In genomic region chr5:143119881-143120341, GRCh38 we compare ENCODE assay signal across 19 cellular contexts.
DNase-seq lines count a peak whose midpoint lies in the region; ATAC-seq and FAIRE-seq lines count a peak whose summit lies in the region.
"Had no signal": no experiment of that assay in that cellular context is flagged by ENCODE, and none has a peak within 500 bp of the region (broad histone marks: within the 10 kb centered on the region; RNA-seq: fewer than 3 reads in every experiment).

No MANE protein-coding gene starts in this region.

- peak overlapping the region; percentile 84 for H3K27ac Mint-ChIP-seq in stimulated activated naive CD8-positive, alpha-beta T cell treated with anti-CD3 and anti-CD28 coated beads, Interleukin-15, Interleukin-2, amounts not matched to agents 100 ng/mL and 50 ng/mL, for 24 hours
- no peak overlapping the region for H3K27ac Mint-ChIP-seq in CD4-positive, alpha-beta memory T cell
- H3K27ac Mint-ChIP-seq: activated CD8-positive, alpha-beta memory T cell treated with anti-CD3 and anti-CD28 coated beads, Interleukin-2, amount 10 ng/mL, durations not matched to agents 7 days and 5 days; neural progenitor cell had no signal

- H3K27ac ChIP-seq in SK-N-MC: peak overlapping the region; percentile 45; the same call in 1 of the 2 replicates
- no peak overlapping the region for H3K27ac ChIP-seq in CD4-positive, alpha-beta memory T cell (ENCODE audit: low read depth, low read length)
- H3K27ac ChIP-seq: breast epithelium, neural progenitor cell, PC-9, transverse colon had no signal

- no peak for ATAC-seq in stimulated activated naive CD8-positive, alpha-beta T cell treated with anti-CD3 and anti-CD28 coated beads, Interleukin-15, Interleukin-2, amounts not matched to agents 100 U/mL and 50 U/mL, for 24 hours
- ATAC-seq in HG03354 (IDR thresholded peaks at IDR 0.05; ENCODE audit: poor library complexity, severe bottlenecking, unreplicated experiment): peak; percentile 37
- no peak for ATAC-seq in HG03039 (IDR thresholded peaks at IDR 0.05; ENCODE audit: unreplicated experiment)
- ATAC-seq: A549; activated CD8-positive, alpha-beta memory T cell treated with anti-CD3 and anti-CD28 coated beads, Interleukin-2, amount 10 ng/mL, durations not matched to agents 7 days and 5 days; esophagus mucosa had no signal

- CTCF ChIA-PET in CD4-positive, alpha-beta memory T cell (lab: Charles Lee; ENCODE audit: partially characterized antibody): no interaction called here

- intact Hi-C loops in CD4-positive, alpha-beta memory T cell (cut with micrococcal nuclease): no loop called here

- FAIRE-seq in RCC 7860 (lab: Jason Lieb, UNC): no peak
- FAIRE-seq: A549, G401.6 had no signal

- no peaks in the 10 kb centered on the region for H3K27me3 Mint-ChIP-seq in stimulated activated naive CD8-positive, alpha-beta T cell treated with anti-CD3 and anti-CD28 coated beads, Interleukin-15, Interleukin-2, amounts not matched to agents 100 ng/mL and 50 ng/mL, for 24 hours
- no peaks in the 10 kb centered on the region for H3K27me3 Mint-ChIP-seq in CD4-positive, alpha-beta memory T cell
- H3K27me3 Mint-ChIP-seq: activated CD8-positive, alpha-beta memory T cell treated with anti-CD3 and anti-CD28 coated beads, Interleukin-2, amount 10 ng/mL, durations not matched to agents 7 days and 5 days had no signal

- no peak overlapping the region for H3K9ac ChIP-seq in SK-N-MC (ENCODE audit: insufficient read length)
- H3K9ac ChIP-seq: neural progenitor cell had no signal

- H3K36me3 Mint-ChIP-seq in stimulated activated naive CD8-positive, alpha-beta T cell treated with anti-CD3 and anti-CD28 coated beads, Interleukin-15, Interleukin-2, amounts not matched to agents 100 ng/mL and 50 ng/mL, for 24 hours (ENCODE audit: low read depth): peaks cover 24% of the 10 kb centered on the region
- peaks cover 1 to 14% of the 10 kb centered on the region in 2 donors for H3K36me3 Mint-ChIP-seq in CD4-positive, alpha-beta memory T cell

- no peaks in the 10 kb centered on the region for H3K36me3 ChIP-seq in SK-N-MC (ENCODE audit: insufficient read depth, low read length)
- H3K36me3 ChIP-seq in CD4-positive, alpha-beta memory T cell (ENCODE audit: insufficient read depth, low read length): no peaks in the 10 kb centered on the region
- H3K36me3 ChIP-seq: breast epithelium, neural progenitor cell, transverse colon had no signal

- H3K9me3 ChIP-seq in SK-N-MC (ENCODE audit: low read depth, low read length): no peaks in the 10 kb centered on the region
- H3K9me3 ChIP-seq in CD4-positive, alpha-beta memory T cell (ENCODE audit: control insufficient read depth in 1 of 2, low read length in 2 of 2): no peaks in the 10 kb centered on the region
- H3K9me3 ChIP-seq: A549, breast epithelium, transverse colon had no signal

- H3K27me3 ChIP-seq in CD4-positive, alpha-beta memory T cell (ENCODE audit: insufficient read depth, low read length): no peaks in the 10 kb centered on the region
- H3K27me3 ChIP-seq: BLaER1 treated with 17β-estradiol and CSF1 and Interleukin-3, amounts not matched to agents 10 nM and 100 nM; breast epithelium; dorsolateral prefrontal cortex; neural progenitor cell; transverse colon had no signal

- 0 out of 2 replicates have a peak overlapping the region, but pooled peaks have one; percentile 20 for H3K4me3 ChIP-seq in SK-N-MC
- no peak overlapping the region for H3K4me3 ChIP-seq in CD4-positive, alpha-beta memory T cell (ENCODE audit: low read length in 2 of 2)
- H3K4me3 ChIP-seq: A549; BLaER1 treated with 17β-estradiol and CSF1 and Interleukin-3, amounts not matched to agents 10 nM and 100 nM; breast epithelium; dorsolateral prefrontal cortex; neural progenitor cell; PC-9; transverse colon had no signal

- H3K4me3 Mint-ChIP-seq in stimulated activated naive CD8-positive, alpha-beta T cell treated with anti-CD3 and anti-CD28 coated beads, Interleukin-15, Interleukin-2, amounts not matched to agents 100 ng/mL and 50 ng/mL, for 24 hours: no peak overlapping the region
- no peak overlapping the region for H3K4me3 Mint-ChIP-seq in CD4-positive, alpha-beta memory T cell
- H3K4me3 Mint-ChIP-seq: activated CD8-positive, alpha-beta memory T cell treated with anti-CD3 and anti-CD28 coated beads, Interleukin-2, amount 10 ng/mL, durations not matched to agents 7 days and 5 days; neural progenitor cell had no signal

- no peak for DNase-seq in stimulated activated naive CD8-positive, alpha-beta T cell treated with anti-CD3 and anti-CD28 coated beads, Interleukin-15, Interleukin-2, amounts not matched to agents 100 U/mL and 50 U/mL, for 24 hours
- DNase-seq in SK-N-MC (ENCODE audit: low read depth, low spot score): no peak
- no peak for DNase-seq in RCC 7860 (ENCODE audit: low spot score)
- DNase-seq in cerebellar nuclear complex (lab: John Stamatoyannopoulos, UW): no peak
- DNase-seq in CD4-positive, alpha-beta memory T cell: no peak
- DNase-seq: activated CD8-positive, alpha-beta memory T cell treated with anti-CD3 and anti-CD28 coated beads, Interleukin-2, amount 10 ng/mL, durations not matched to agents 7 days and 5 days; dorsolateral prefrontal cortex; NCI-H2029 treated with DMSO at 0.1 percent for 48 hours; PC-9; transverse colon had no signal

- POLR2A ChIA-PET in CD4-positive, alpha-beta memory T cell (lab: Charles Lee; ENCODE audit: partially characterized antibody): no interaction called here

- H3K4me1 Mint-ChIP-seq in stimulated activated naive CD8-positive, alpha-beta T cell treated with anti-CD3 and anti-CD28 coated beads, Interleukin-15, Interleukin-2, amounts not matched to agents 100 ng/mL and 50 ng/mL, for 24 hours (ENCODE audit: low read depth): peaks cover 66% of the 10 kb centered on the region
- H3K4me1 Mint-ChIP-seq in CD4-positive, alpha-beta memory T cell: peaks cover 1 to 18% (median 10%) of the 10 kb centered on the region in 4 donors

- no peaks in the 10 kb centered on the region for H3K4me1 ChIP-seq in CD4-positive, alpha-beta memory T cell (ENCODE audit: insufficient read depth, low read length)
- H3K4me1 ChIP-seq: A549, breast epithelium had no signal

- no peaks in the 10 kb centered on the region for H3K9me3 Mint-ChIP-seq in stimulated activated naive CD8-positive, alpha-beta T cell treated with anti-CD3 and anti-CD28 coated beads, Interleukin-15, Interleukin-2, amounts not matched to agents 100 ng/mL and 50 ng/mL, for 24 hours
- no peaks in the 10 kb centered on the region for H3K9me3 Mint-ChIP-seq in CD4-positive, alpha-beta memory T cell
- H3K9me3 Mint-ChIP-seq: neural progenitor cell had no signal
